Comparison of ENCODE assay signal across 1 cellular context in genomic region chr3:131370935-131371698, GRCh38.
TF ChIP-seq lines count a peak whose summit lies in the region.

No MANE protein-coding gene starts in this region.

TF ChIP-seq in K562, 482 proteins besides CTCF, POLR2A, EP300 and RAD21 (continued from another document):
- no peak for TF ChIP-seq ATF3 (IDR thresholded peaks at IDR 0.05)
- no peak for TF ChIP-seq ATF3 (CRISPR knock-in tag; conservative IDR thresholded peaks at IDR 0.05)
- TF ChIP-seq ZNF764 (CRISPR knock-in tag; IDR thresholded peaks at IDR 0.05; ENCODE audit: low read depth) = no peak
- no peak for TF ChIP-seq NBN (IDR thresholded peaks at IDR 0.05; ENCODE audit: low read depth)
- TF ChIP-seq ETS2 (tag; IDR thresholded peaks at IDR 0.05; ENCODE audit: borderline replicate concordance, poor library complexity, severe bottlenecking) = no peak
